Comparison of ENCODE assay signal across 20 cellular contexts in the genomic region with DNA sequence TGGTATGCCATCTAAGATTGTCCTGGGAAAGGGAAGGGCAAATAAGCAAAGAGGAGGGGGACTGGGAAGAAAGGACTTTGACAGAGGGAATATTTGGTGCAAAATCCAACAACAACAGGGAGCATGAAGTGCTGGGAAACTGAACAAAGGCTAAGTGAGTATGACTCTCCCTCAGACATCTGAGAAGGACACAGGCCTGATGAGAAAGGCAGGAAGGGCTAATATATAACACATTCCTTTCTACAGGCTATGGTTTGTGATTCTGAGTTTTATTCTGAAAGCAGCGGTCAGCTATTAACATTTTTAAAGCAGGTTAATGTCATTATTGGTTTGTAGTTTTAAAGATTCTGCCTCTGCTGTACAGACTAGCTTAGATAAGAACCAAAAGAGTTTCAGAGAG.
"Had no signal": no experiment of that assay in that cellular context is flagged by ENCODE, and none has a peak within 500 bp of the region (broad histone marks: within the 10 kb centered on the region; RNA-seq: fewer than 3 reads in every experiment).

No MANE protein-coding gene starts in this region.

- FAIRE-seq: islet of Langerhans, small intestine had no signal

- H3K4me1 ChIP-seq: left lung, tibial artery had no signal

- H3K27ac ChIP-seq: epithelial cell of prostate, left lung, SK-N-MC, tibial artery had no signal

- DNase-seq: activated CD4-positive, alpha-beta T cell treated with anti-CD3 and anti-CD28 coated beads, Interleukin-2, amount 10 ng/mL, durations not matched to agents 24 days and 14 days; activated CD8-positive, alpha-beta memory T cell treated with anti-CD3 and anti-CD28 coated beads, Interleukin-2, amount 10 ng/mL, durations not matched to agents 7 days and 5 days; activated CD8-positive, alpha-beta T cell treated with anti-CD3 and anti-CD28 coated beads for 36 hours; activated gamma-delta T cell treated with Interleukin-2 at 50 U/mL for 16 hours; cortex of kidney; foreskin fibroblast; hippocampal formation; left lung; natural killer cell; occipital lobe; small intestine; stimulated activated CD4-positive, alpha-beta T cell treated with anti-CD3 and anti-CD28 coated beads, Interleukin-2, amount 100 ng/mL, for 24 hours; stimulated activated naive CD8-positive, alpha-beta T cell treated with anti-CD3 and anti-CD28 coated beads, Interleukin-15, amount 100 ng/mL, for 72 hours; tibial artery had no signal

- H3K9me3 Mint-ChIP-seq: activated CD4-positive, alpha-beta T cell treated with anti-CD3 and anti-CD28 coated beads, Interleukin-2, amount 10 ng/mL, durations not matched to agents 24 days and 14 days; mesothelial cell of epicardium had no signal

- H3K4me1 Mint-ChIP-seq: activated CD4-positive, alpha-beta T cell treated with anti-CD3 and anti-CD28 coated beads, Interleukin-2, amount 10 ng/mL, durations not matched to agents 24 days and 14 days; activated CD8-positive, alpha-beta memory T cell treated with anti-CD3 and anti-CD28 coated beads, Interleukin-2, amount 10 ng/mL, durations not matched to agents 7 days and 5 days; natural killer cell; stimulated activated effector memory CD8-positive, alpha-beta T cell treated with anti-CD3 and anti-CD28 coated beads, Interleukin-12 subunit alpha, Interleukin-12 subunit beta, amount 100 ng/mL, for 72 hours; stimulated activated naive CD8-positive, alpha-beta T cell treated with anti-CD3 and anti-CD28 coated beads, Interleukin-15, amount 100 ng/mL, for 72 hours had no signal

- H3K4me3 ChIP-seq: left lung, SK-N-MC, tibial artery had no signal

- H3K27ac Mint-ChIP-seq: activated CD4-positive, alpha-beta T cell treated with anti-CD3 and anti-CD28 coated beads, Interleukin-2, amount 10 ng/mL, durations not matched to agents 24 days and 14 days; activated CD8-positive, alpha-beta memory T cell treated with anti-CD3 and anti-CD28 coated beads, Interleukin-2, amount 10 ng/mL, durations not matched to agents 7 days and 5 days; activated CD8-positive, alpha-beta T cell treated with anti-CD3 and anti-CD28 coated beads for 36 hours; activated naive CD4-positive, alpha-beta T cell treated with anti-CD3 and anti-CD28 coated beads, Interleukin-2, amount 50 U/mL, for 72 hours; mesothelial cell of epicardium; natural killer cell; stimulated activated effector memory CD8-positive, alpha-beta T cell treated with anti-CD3 and anti-CD28 coated beads, Interleukin-12 subunit alpha, Interleukin-12 subunit beta, amount 100 ng/mL, for 72 hours; stimulated activated naive CD8-positive, alpha-beta T cell treated with anti-CD3 and anti-CD28 coated beads, Interleukin-15, amount 100 ng/mL, for 72 hours had no signal

- H3K27me3 Mint-ChIP-seq: activated CD4-positive, alpha-beta T cell treated with anti-CD3 and anti-CD28 coated beads, Interleukin-2, amount 10 ng/mL, durations not matched to agents 24 days and 14 days; activated CD8-positive, alpha-beta memory T cell treated with anti-CD3 and anti-CD28 coated beads, Interleukin-2, amount 10 ng/mL, durations not matched to agents 7 days and 5 days; activated CD8-positive, alpha-beta T cell treated with anti-CD3 and anti-CD28 coated beads for 36 hours; stimulated activated naive CD8-positive, alpha-beta T cell treated with anti-CD3 and anti-CD28 coated beads, Interleukin-15, amount 100 ng/mL, for 72 hours had no signal

- H3K36me3 Mint-ChIP-seq: activated CD8-positive, alpha-beta memory T cell treated with anti-CD3 and anti-CD28 coated beads, Interleukin-2, amount 10 ng/mL, durations not matched to agents 7 days and 5 days; mesothelial cell of epicardium; natural killer cell; stimulated activated effector memory CD8-positive, alpha-beta T cell treated with anti-CD3 and anti-CD28 coated beads, Interleukin-12 subunit alpha, Interleukin-12 subunit beta, amount 100 ng/mL, for 72 hours had no signal

- H3K36me3 ChIP-seq: left lung, tibial artery had no signal

- H3K9me3 ChIP-seq: left lung, tibial artery had no signal

- H3K4me3 Mint-ChIP-seq: activated CD4-positive, alpha-beta T cell treated with anti-CD3 and anti-CD28 coated beads, Interleukin-2, amount 10 ng/mL, durations not matched to agents 24 days and 14 days; activated CD8-positive, alpha-beta memory T cell treated with anti-CD3 and anti-CD28 coated beads, Interleukin-2, amount 10 ng/mL, durations not matched to agents 7 days and 5 days; activated CD8-positive, alpha-beta T cell treated with anti-CD3 and anti-CD28 coated beads for 36 hours; mesothelial cell of epicardium; natural killer cell; stimulated activated effector memory CD8-positive, alpha-beta T cell treated with anti-CD3 and anti-CD28 coated beads, Interleukin-12 subunit alpha, Interleukin-12 subunit beta, amount 100 ng/mL, for 72 hours; stimulated activated naive CD8-positive, alpha-beta T cell treated with anti-CD3 and anti-CD28 coated beads, Interleukin-15, amount 100 ng/mL, for 72 hours had no signal

- H3K27me3 ChIP-seq: left lung, tibial artery had no signal
